Comparison of ENCODE assay signal across 16 cellular contexts in genomic region chrY:14378217-14378616, GRCh38.
DNase-seq lines count a peak whose midpoint lies in the region; ATAC-seq and TF ChIP-seq lines count a peak whose summit lies in the region.
"Had no signal": no experiment of that assay in that cellular context is flagged by ENCODE, and none has a peak within 500 bp of the region (broad histone marks: within the 10 kb centered on the region; RNA-seq: fewer than 3 reads in every experiment).

No MANE protein-coding gene starts in this region.

- no peaks in the 10 kb centered on the region for H3K27me3 Mint-ChIP-seq in activated CD4-positive, alpha-beta memory T cell treated with anti-CD3 and anti-CD28 coated beads for 36 hours
- H3K27me3 Mint-ChIP-seq in activated CD4-positive, alpha-beta memory T cell treated with anti-CD3 and anti-CD28 coated beads, Interleukin-2, amount 10 ng/mL, durations not matched to agents 7 days and 5 days, result no peaks in the 10 kb centered on the region
- H3K27me3 Mint-ChIP-seq in stimulated activated naive CD8-positive, alpha-beta T cell treated with anti-CD3 and anti-CD28 coated beads, Interleukin-15, amount 100 ng/mL, for 72 hours, result no peaks in the 10 kb centered on the region
- H3K27me3 Mint-ChIP-seq in memory B cell, result no peaks in the 10 kb centered on the region
- no peaks in the 10 kb centered on the region for H3K27me3 Mint-ChIP-seq in natural killer cell (ENCODE audit: low read depth in 2 of 2)
- H3K27me3 Mint-ChIP-seq: B cell; CD4-positive, CD25-positive, alpha-beta regulatory T cell had no signal

- peaks cover 5% of the 10 kb centered on the region for H3K4me1 Mint-ChIP-seq in activated CD4-positive, alpha-beta memory T cell treated with anti-CD3 and anti-CD28 coated beads for 36 hours (ENCODE audit: low read depth)
- no peaks in the 10 kb centered on the region for H3K4me1 Mint-ChIP-seq in activated CD4-positive, alpha-beta memory T cell treated with anti-CD3 and anti-CD28 coated beads, Interleukin-2, amount 10 ng/mL, durations not matched to agents 7 days and 5 days
- H3K4me1 Mint-ChIP-seq in stimulated activated naive CD8-positive, alpha-beta T cell treated with anti-CD3 and anti-CD28 coated beads, Interleukin-15, amount 100 ng/mL, for 72 hours, result no peaks in the 10 kb centered on the region
- H3K4me1 Mint-ChIP-seq in memory B cell (peaks cover 2% of the 10 kb centered on the region), natural killer cell (no peaks in the 10 kb centered on the region)
- H3K4me1 Mint-ChIP-seq: CD4-positive, CD25-positive, alpha-beta regulatory T cell had no signal

- CTCF ChIA-PET in activated CD4-positive, alpha-beta memory T cell treated with anti-CD3 and anti-CD28 coated beads for 36 hours (lab: Charles Lee), result no interaction called here
- CTCF ChIA-PET in activated CD4-positive, alpha-beta memory T cell treated with anti-CD3 and anti-CD28 coated beads, Interleukin-2, amount 10 ng/mL, durations not matched to agents 7 days and 5 days (lab: Charles Lee), result no interaction called here

- intact Hi-C loops in activated CD4-positive, alpha-beta memory T cell treated with anti-CD3 and anti-CD28 coated beads for 36 hours (cut with micrococcal nuclease), result no loop called here
- intact Hi-C loops in natural killer cell (cut with micrococcal nuclease), result no loop called here

- no peak for TF ChIP-seq CTCF in natural killer cell (IDR thresholded peaks at IDR 0.05)

- no peak overlapping the region for H3K27ac Mint-ChIP-seq in activated CD4-positive, alpha-beta memory T cell treated with anti-CD3 and anti-CD28 coated beads for 36 hours
- no peak overlapping the region for H3K27ac Mint-ChIP-seq in activated CD4-positive, alpha-beta memory T cell treated with anti-CD3 and anti-CD28 coated beads, Interleukin-2, amount 10 ng/mL, durations not matched to agents 7 days and 5 days
- H3K27ac Mint-ChIP-seq in stimulated activated naive CD8-positive, alpha-beta T cell treated with anti-CD3 and anti-CD28 coated beads, Interleukin-15, amount 100 ng/mL, for 72 hours, result peak overlapping the region in 1 of 2 donors; percentile 40
- H3K27ac Mint-ChIP-seq in memory B cell (peak overlapping the region; percentile 82), natural killer cell (no peak overlapping the region)
- H3K27ac Mint-ChIP-seq: B cell; CD4-positive, CD25-positive, alpha-beta regulatory T cell; CD8-positive, alpha-beta T cell had no signal

- POLR2A ChIA-PET in activated CD4-positive, alpha-beta memory T cell treated with anti-CD3 and anti-CD28 coated beads for 36 hours (lab: Charles Lee), result no interaction called here
- POLR2A ChIA-PET in activated CD4-positive, alpha-beta memory T cell treated with anti-CD3 and anti-CD28 coated beads, Interleukin-2, amount 10 ng/mL, durations not matched to agents 7 days and 5 days (lab: Charles Lee), result no interaction called here

- peak; percentile 89 for ATAC-seq in stimulated activated naive CD8-positive, alpha-beta T cell treated with anti-CD3 and anti-CD28 coated beads, Interleukin-15, amount 100 ng/mL, for 72 hours
- ATAC-seq in stimulated activated naive CD8-positive, alpha-beta T cell treated with anti-CD3 and anti-CD28 coated beads, Interleukin-15, Interleukin-2, amounts not matched to agents 100 U/mL and 50 U/mL, for 24 hours, result no peak
- peak; percentile 38 for ATAC-seq in memory B cell (ENCODE audit: low read depth)
- no peak for ATAC-seq in HG03457 (IDR thresholded peaks at IDR 0.05; ENCODE audit: unreplicated experiment)
- ATAC-seq in natural killer cell, result no peak
- ATAC-seq: CD8-positive, alpha-beta T cell had no signal

- H3K9me3 Mint-ChIP-seq in activated CD4-positive, alpha-beta memory T cell treated with anti-CD3 and anti-CD28 coated beads for 36 hours, result no peaks in the 10 kb centered on the region
- no peaks in the 10 kb centered on the region for H3K9me3 Mint-ChIP-seq in activated CD4-positive, alpha-beta memory T cell treated with anti-CD3 and anti-CD28 coated beads, Interleukin-2, amount 10 ng/mL, durations not matched to agents 7 days and 5 days
- H3K9me3 Mint-ChIP-seq in stimulated activated naive CD8-positive, alpha-beta T cell treated with anti-CD3 and anti-CD28 coated beads, Interleukin-15, amount 100 ng/mL, for 72 hours, result peaks cover 0 to 8% of the 10 kb centered on the region in 2 donors
- H3K9me3 Mint-ChIP-seq in memory B cell, result no peaks in the 10 kb centered on the region
- peaks cover 0 to 9% of the 10 kb centered on the region in 2 donors for H3K9me3 Mint-ChIP-seq in natural killer cell
- H3K9me3 Mint-ChIP-seq: CD8-positive, alpha-beta T cell had no signal

- DNase-seq in activated CD4-positive, alpha-beta memory T cell treated with anti-CD3 and anti-CD28 coated beads for 36 hours, result peak; percentile 8
- no peak for DNase-seq in activated CD4-positive, alpha-beta memory T cell treated with anti-CD3 and anti-CD28 coated beads, Interleukin-2, amount 10 ng/mL, durations not matched to agents 7 days and 5 days
- DNase-seq in stimulated activated naive CD8-positive, alpha-beta T cell treated with anti-CD3 and anti-CD28 coated beads, Interleukin-15, amount 100 ng/mL, for 72 hours, result peak in 1 of 2 donors; percentile 35
- no peak for DNase-seq in stimulated activated naive CD8-positive, alpha-beta T cell treated with anti-CD3 and anti-CD28 coated beads, Interleukin-15, Interleukin-2, amounts not matched to agents 100 U/mL and 50 U/mL, for 24 hours
- DNase-seq in memory B cell (ENCODE audit: low spot score in 2 of 2), result no peak
- DNase-seq in natural killer cell, result no peak
- DNase-seq: Caco-2; CD4-positive, CD25-positive, alpha-beta regulatory T cell; CD8-positive, alpha-beta T cell; DMS153; DND-41; GM23248; H7; HCEC 1CT had no signal

- no peak overlapping the region for H3K4me3 Mint-ChIP-seq in activated CD4-positive, alpha-beta memory T cell treated with anti-CD3 and anti-CD28 coated beads for 36 hours
- H3K4me3 Mint-ChIP-seq in activated CD4-positive, alpha-beta memory T cell treated with anti-CD3 and anti-CD28 coated beads, Interleukin-2, amount 10 ng/mL, durations not matched to agents 7 days and 5 days, result no peak overlapping the region
- no peak overlapping the region for H3K4me3 Mint-ChIP-seq in stimulated activated naive CD8-positive, alpha-beta T cell treated with anti-CD3 and anti-CD28 coated beads, Interleukin-15, amount 100 ng/mL, for 72 hours
- H3K4me3 Mint-ChIP-seq in memory B cell, result no peak overlapping the region
- H3K4me3 Mint-ChIP-seq in natural killer cell, result no peak overlapping the region
- H3K4me3 Mint-ChIP-seq: B cell; CD4-positive, CD25-positive, alpha-beta regulatory T cell; CD8-positive, alpha-beta T cell had no signal

- H3K36me3 Mint-ChIP-seq in activated CD4-positive, alpha-beta memory T cell treated with anti-CD3 and anti-CD28 coated beads for 36 hours, result no peaks in the 10 kb centered on the region
- no peaks in the 10 kb centered on the region for H3K36me3 Mint-ChIP-seq in activated CD4-positive, alpha-beta memory T cell treated with anti-CD3 and anti-CD28 coated beads, Interleukin-2, amount 10 ng/mL, durations not matched to agents 7 days and 5 days (ENCODE audit: low read depth)
- H3K36me3 Mint-ChIP-seq in memory B cell (no peaks in the 10 kb centered on the region), natural killer cell (no peaks in the 10 kb centered on the region)
- H3K36me3 Mint-ChIP-seq: CD4-positive, CD25-positive, alpha-beta regulatory T cell; CD8-positive, alpha-beta T cell had no signal

Comparison
In these comparisons a context has a peak if more than half of its experiments do, and no peak if none do; other contexts are left out.
1. ATAC-seq: peak in stimulated activated naive CD8-positive, alpha-beta T cell treated with anti-CD3 and anti-CD28 coated beads, Interleukin-15, amount 100 ng/mL, for 72 hours (single experiment) and memory B cell (single experiment); none in stimulated activated naive CD8-positive, alpha-beta T cell treated with anti-CD3 and anti-CD28 coated beads, Interleukin-15, Interleukin-2, amounts not matched to agents 100 U/mL and 50 U/mL, for 24 hours (single experiment), HG03457 (single experiment) and natural killer cell (0 of 3).